ENCODE assay signal across 29 cellular contexts in genomic region chr11:134146598-134146997, GRCh38.
"Had no signal": no experiment of that assay in that cellular context is flagged by ENCODE, and none has a peak within 500 bp of the region (broad histone marks: within the 10 kb centered on the region; RNA-seq: fewer than 3 reads in every experiment).

No MANE protein-coding gene starts in this region.

- H2AFZ ChIP-seq: neural progenitor cell, parathyroid adenoma had no signal

- DNase-seq: naive thymus-derived CD4-positive, alpha-beta T cell; natural killer cell; occipital lobe; ovary; psoas muscle; right cardiac atrium; right lobe of liver; sigmoid colon; small intestine; stimulated activated CD4-positive, alpha-beta T cell treated with anti-CD3 and anti-CD28 coated beads, Interleukin-15, amount 100 ng/mL, for 24 hours; stimulated activated CD4-positive, alpha-beta T cell treated with anti-CD3 and anti-CD28 coated beads, Interleukin-2, amount 100 ng/mL, for 24 hours; stimulated activated CD4-positive, alpha-beta T cell treated with anti-CD3 and anti-CD28 coated beads, Interleukin-2, amount 100 ng/mL, for 48 hours; stimulated activated CD4-positive, alpha-beta T cell treated with anti-CD3 and anti-CD28 coated beads, Interleukin-4, amount 100 ng/mL, for 24 hours; stimulated activated naive CD4-positive, alpha-beta T cell; stimulated activated naive CD8-positive, alpha-beta T cell treated with anti-CD3 and anti-CD28 coated beads, Interleukin-15, amount 100 ng/mL, for 72 hours; stimulated activated naive CD8-positive, alpha-beta T cell treated with anti-CD3 and anti-CD28 coated beads, Interleukin-15, Interleukin-2, amounts not matched to agents 100 U/mL and 50 U/mL, for 24 hours; substantia nigra; testis; tibial artery; transverse colon; upper lobe of right lung; uterus had no signal

- H3K27ac ChIP-seq: neural progenitor cell, ovary, parathyroid adenoma, psoas muscle, right lobe of liver, sigmoid colon, suprapubic skin, testis, tibial artery, transverse colon, upper lobe of right lung, uterus had no signal

- H3K4me1 Mint-ChIP-seq: nephron; neural progenitor cell; stimulated activated memory B cell treated with anti-CD40 and anti-IgM and Interleukin-4, amounts not matched to agents 10 μg/mL and 1 μg/mL and 100 μg/mL, for 72 hours had no signal

- H3K4me3 Mint-ChIP-seq: naive thymus-derived CD4-positive, alpha-beta T cell; natural killer cell; nephron; neural progenitor cell; stimulated activated memory B cell treated with anti-CD40 and anti-IgM and Interleukin-4, amounts not matched to agents 10 μg/mL and 1 μg/mL and 100 μg/mL, for 72 hours; stimulated activated naive CD8-positive, alpha-beta T cell treated with anti-CD3 and anti-CD28 coated beads, Interleukin-15, amount 100 ng/mL, for 72 hours; type B pancreatic cell had no signal

- H3K9me3 ChIP-seq: ovary, psoas muscle, right lobe of liver, sigmoid colon, suprapubic skin, testis, tibial artery, transverse colon, upper lobe of right lung, uterus had no signal

- H3K4me1 ChIP-seq: parathyroid adenoma, psoas muscle, right lobe of liver, sigmoid colon, suprapubic skin, testis, transverse colon, upper lobe of right lung, uterus had no signal

- H3K4me2 ChIP-seq: neural progenitor cell had no signal

- H3K36me3 ChIP-seq: ovary, uterus had no signal

- H3K27ac Mint-ChIP-seq: natural killer cell; nephron; neural progenitor cell; progenitor cell of endocrine pancreas; stimulated activated memory B cell treated with anti-CD40 and anti-IgM and Interleukin-4, amounts not matched to agents 10 μg/mL and 1 μg/mL and 100 μg/mL, for 72 hours; type B pancreatic cell had no signal

- H3K27me3 ChIP-seq: neural progenitor cell, ovary, right lobe of liver, sigmoid colon, suprapubic skin, testis, tibial artery, transverse colon, upper lobe of right lung, uterus had no signal

- H3K27me3 Mint-ChIP-seq: naive thymus-derived CD4-positive, alpha-beta T cell; progenitor cell of endocrine pancreas; stimulated activated memory B cell treated with anti-CD40 and anti-IgM and Interleukin-4, amounts not matched to agents 10 μg/mL and 1 μg/mL and 100 μg/mL, for 72 hours; stimulated activated naive CD8-positive, alpha-beta T cell treated with anti-CD3 and anti-CD28 coated beads, Interleukin-15, amount 100 ng/mL, for 72 hours had no signal

- H3K9me3 Mint-ChIP-seq: natural killer cell; nephron; stimulated activated memory B cell treated with anti-CD40 and anti-IgM and Interleukin-4, amounts not matched to agents 10 μg/mL and 1 μg/mL and 100 μg/mL, for 72 hours; stimulated activated naive CD8-positive, alpha-beta T cell treated with anti-CD3 and anti-CD28 coated beads, Interleukin-15, amount 100 ng/mL, for 72 hours; type B pancreatic cell had no signal

- ATAC-seq: naive thymus-derived CD4-positive, alpha-beta T cell; natural killer cell; psoas muscle; right cardiac atrium; right lobe of liver; stimulated activated memory B cell treated with anti-CD40 and anti-IgM and Interleukin-4, amounts not matched to agents 10 μg/mL and 1 μg/mL and 100 μg/mL, for 72 hours; stimulated activated naive CD8-positive, alpha-beta T cell treated with anti-CD3 and anti-CD28 coated beads, Interleukin-15, amount 100 ng/mL, for 72 hours; stimulated activated naive CD8-positive, alpha-beta T cell treated with anti-CD3 and anti-CD28 coated beads, Interleukin-15, Interleukin-2, amounts not matched to agents 100 U/mL and 50 U/mL, for 24 hours; upper lobe of right lung had no signal

- H3K79me2 ChIP-seq: parathyroid adenoma had no signal

- H3K36me3 Mint-ChIP-seq: natural killer cell had no signal

- H3K4me3 ChIP-seq: neural progenitor cell, ovary, psoas muscle, right lobe of liver, sigmoid colon, suprapubic skin, testis, tibial artery, transverse colon, upper lobe of right lung, uterus had no signal
